ENCODE assay signal across 14 cellular contexts in the genomic region with DNA sequence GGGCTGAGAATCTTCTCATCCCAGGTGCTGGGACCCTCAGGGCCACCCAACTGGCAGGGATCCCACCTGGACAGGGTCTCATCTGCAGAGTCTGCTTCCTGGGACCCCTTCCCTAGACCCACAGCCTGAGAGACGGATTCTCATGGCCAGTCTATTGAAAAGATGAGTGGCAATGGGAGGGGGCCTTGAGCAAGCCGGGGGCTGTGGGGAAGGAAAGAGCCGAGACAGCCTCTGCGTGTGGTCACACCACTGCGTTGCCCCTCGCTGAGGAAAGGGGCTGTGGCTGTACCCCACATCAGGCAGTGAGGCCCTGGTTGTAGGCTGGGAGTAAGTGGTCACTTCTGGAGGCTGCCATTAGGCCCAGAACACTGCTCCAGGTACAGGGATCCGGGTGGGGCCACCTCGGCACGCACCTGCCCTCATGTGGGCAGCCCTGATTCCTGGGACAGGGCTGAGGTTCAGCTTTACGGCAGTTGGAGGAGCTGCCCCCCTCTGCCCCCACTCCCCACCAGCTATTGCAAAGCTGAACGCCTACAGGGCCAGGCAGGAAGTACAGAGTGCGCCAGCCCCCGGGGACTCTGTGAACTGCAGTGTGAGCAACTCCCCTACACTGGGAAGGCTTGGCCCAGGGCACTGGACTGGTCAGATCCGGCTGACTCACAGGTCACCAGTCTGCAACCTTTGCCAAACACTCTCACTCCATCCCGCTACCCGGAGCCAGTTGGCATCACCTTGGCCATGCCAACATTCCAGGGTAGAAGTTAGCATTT.
DNase-seq lines count a peak whose midpoint lies in the region; ATAC-seq and TF ChIP-seq lines count a peak whose summit lies in the region.
"Had no signal": no experiment of that assay in that cellular context is flagged by ENCODE, and none has a peak within 500 bp of the region (broad histone marks: within the 10 kb centered on the region; RNA-seq: fewer than 3 reads in every experiment).

No MANE protein-coding gene starts in this region.

- H3K4me2 ChIP-seq in HCT116 (ENCODE audit: low read length): no peak overlapping the region

- H2AFZ ChIP-seq in HCT116 (ENCODE audit: low read depth, low read length, poor library complexity, severe bottlenecking): no peak overlapping the region

- no peaks in the 10 kb centered on the region for H4K20me1 ChIP-seq in HCT116 (ENCODE audit: insufficient read depth)

- H3K4me3 ChIP-seq in HCT116 (replicated peaks in 1 of 2; ENCODE audit: low read depth in 1 of 2, low read length in 2 of 2) (no peak overlapping the region), WI38 (ENCODE audit: low read depth, low read length) (no peak overlapping the region), tibial nerve (no peak overlapping the region)
- H3K4me3 ChIP-seq: SJSA1 had no signal

- H3K36me3 ChIP-seq in HCT116 (ENCODE audit: control insufficient read depth in 1 of 2, insufficient read depth in 2 of 2, low read length in 2 of 2): no peaks in the 10 kb centered on the region
- no peaks in the 10 kb centered on the region for H3K36me3 ChIP-seq in tibial nerve
- H3K36me3 ChIP-seq: SJSA1, WERI-Rb-1 had no signal

- BruUV-seq in HCT116 (replicated peaks; lab: Mats Ljungman, UMichigan): no TSS peak

- no peaks in the 10 kb centered on the region for H3K9me2 ChIP-seq in HCT116 (ENCODE audit: insufficient read depth)

- H3K27ac ChIP-seq in HCT116 (ENCODE audit: low read depth, low read length): no peak overlapping the region
- H3K27ac ChIP-seq in tibial nerve: peak overlapping the region in 1 of 4 donors; percentile 22
- H3K27ac ChIP-seq: SJSA1, WERI-Rb-1 had no signal

- TF ChIP-seq CTCF in HCT116 (IDR thresholded peaks at IDR 0.05 in 2 of 3, conservative IDR thresholded peaks at IDR 0.05 in 1 of 3; ENCODE audit: borderline replicate concordance in 1 of 3, insufficient read depth in 1 of 3, low read depth in 2 of 3, low read length in 2 of 3) (peak in 2 of 3 experiments; percentile 44 to 51; a peak in 4 of 6 replicates), WI38 (IDR thresholded peaks at IDR 0.05; ENCODE audit: low read depth, low read length) (0 out of 2 replicates have a peak, but pooled peaks have one; percentile 6), tibial nerve (IDR thresholded peaks at IDR 0.05) (peak in 1 of 5 experiments; percentile 27)

- DNase-seq in HCT116 (ENCODE audit: low read depth, low spot score) (no peak), kidney tubule cell (ENCODE audit: low spot score) (peak; percentile 61), tibial nerve (ENCODE audit: low spot score in 2 of 2) (peak; percentile 19 to 28), H4 (ENCODE audit: low spot score) (no peak), activated gamma-delta T cell treated with Interleukin-2 at 50 U/mL for 16 hours (no peak)
- DNase-seq: activated T-cell treated with anti-CD3 and anti-CD28 coated beads, Interleukin-2, amount 50 U/mL, for 1 hour; islet precursor cell; NCI-H1105 treated with DMSO at 0.1 percent for 48 hours; NCI-H526; WERI-Rb-1 had no signal

- TF ChIP-seq EP300 in tibial nerve (IDR thresholded peaks at IDR 0.05): no peak

- peak; percentile 80 for ATAC-seq in HCT116
- no peak for ATAC-seq in GM19023 (IDR thresholded peaks at IDR 0.05; ENCODE audit: unreplicated experiment)
- ATAC-seq: stimulated activated memory B cell treated with anti-CD40 and anti-IgM and Interleukin-4, amounts not matched to agents 10 μg/mL and 1 μg/mL and 100 μg/mL, for 72 hours had no signal

- H3K79me2 ChIP-seq in HCT116 (ENCODE audit: insufficient read depth, low read length): no peaks in the 10 kb centered on the region

- H3K9ac ChIP-seq in HCT116 (ENCODE audit: low read length): no peak overlapping the region

- H3K9me3 ChIP-seq in HCT116 (ENCODE audit: control insufficient read depth in 1 of 2, insufficient read depth in 1 of 2, low read depth in 1 of 2, low read length in 2 of 2) (no peaks in the 10 kb centered on the region), tibial nerve (no peaks in the 10 kb centered on the region)
- H3K9me3 ChIP-seq: SJSA1 had no signal

- peak; percentile 19; the same call in 1 of the 2 replicates for TF ChIP-seq RAD21 in HCT116 (IDR thresholded peaks at IDR 0.05; ENCODE audit: low read depth)

- TF ChIP-seq POLR2A in HCT116 (IDR thresholded peaks at IDR 0.05; ENCODE audit: borderline replicate concordance, extremely low read depth, insufficient read depth, insufficient read length) (no peak), tibial nerve (IDR thresholded peaks at IDR 0.05) (no peak)

- peaks cover 6 to 20% of the 10 kb centered on the region in 2 experiments; a peak in 3 of 4 replicates for H3K4me1 ChIP-seq in HCT116 (ENCODE audit: control insufficient read depth in 1 of 2, insufficient read depth in 2 of 2, low read length in 2 of 2)
- H3K4me1 ChIP-seq in tibial nerve: peaks cover 0 to 26% (median 4%) of the 10 kb centered on the region in 4 donors

- RAD21 ChIA-PET in HCT116 (lab: Charles Lee; ENCODE audit: low non-redundant PET in 1 of 2, low total read pairs in 2 of 2, uncharacterized antibody in 2 of 2, unreplicated experiment in 2 of 2): no interaction called here

- intact Hi-C loops in HCT116 (cut with micrococcal nuclease): loop anchor here (5.0 kb wide), 1 partner anchor 117 kb away; no protein-coding TSS in a partner anchor

- H3K27me3 ChIP-seq in HCT116 (ENCODE audit: insufficient read depth, low read length) (peaks cover 19% of the 10 kb centered on the region), tibial nerve (no peaks in the 10 kb centered on the region)
- H3K27me3 ChIP-seq: SJSA1 had no signal

- POLR2A ChIA-PET in HCT116 (lab: Charles Lee): no interaction called here

- CTCF ChIA-PET in HCT116 (lab: Charles Lee): no interaction called here

- 66 to 80% methylated on average over 14 to 16 of the region's 16 CpGs for WGBS in tibial nerve, 2 donors

TF ChIP-seq in HCT116, 20 proteins besides CTCF, POLR2A, EP300 and RAD21:
- TF ChIP-seq EZH2phosphoT487 (IDR thresholded peaks at IDR 0.05; ENCODE audit: borderline replicate concordance): no peak
TF ChIP-seq in HCT116: peak in this region for 0.

Comparison
In these comparisons a context has a peak if more than half of its experiments do, and no peak if none do; other contexts are left out.
1. DNase-seq: peak in kidney tubule cell (single experiment) and tibial nerve (2 of 2); none in HCT116 (single experiment), H4 (single experiment) and activated gamma-delta T cell treated with Interleukin-2 at 50 U/mL for 16 hours (single experiment).